In the genomic region with DNA sequence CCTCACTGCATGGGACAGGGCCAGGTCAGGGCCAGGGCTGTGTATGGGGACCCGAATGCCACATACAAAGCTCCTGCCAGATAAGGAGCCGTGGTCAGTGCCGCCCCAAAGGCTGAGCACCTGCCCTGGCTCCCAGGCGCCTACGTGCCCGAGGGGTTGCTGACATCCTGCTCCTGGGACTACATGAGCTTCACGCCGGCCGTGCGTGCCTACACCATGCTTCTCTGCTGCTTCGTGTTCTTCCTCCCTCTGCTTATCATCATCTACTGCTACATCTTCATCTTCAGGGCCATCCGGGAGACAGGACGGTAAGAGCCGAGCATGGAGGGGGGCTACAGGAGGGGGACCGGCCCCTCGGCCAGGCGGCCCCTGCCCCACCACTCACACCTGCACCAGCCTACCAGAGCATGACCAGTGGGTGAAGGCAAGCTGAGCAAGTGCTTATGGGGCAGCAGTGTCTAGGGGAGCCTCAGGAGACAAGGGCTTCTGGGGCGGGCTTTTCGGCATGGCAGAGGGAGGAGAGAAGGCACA, we compare ENCODE assay signal across 20 cellular contexts. TPM values are rescaled to one million over a fixed set of nuclear protein-coding genes. Genes with fewer than 3 reads are reported as not detected.
DNase-seq lines count a peak whose midpoint lies in the region; ATAC-seq and TF ChIP-seq lines count a peak whose summit lies in the region.
"Had no signal": no experiment of that assay in that cellular context is flagged by ENCODE, and none has a peak within 500 bp of the region (broad histone marks: within the 10 kb centered on the region; RNA-seq: fewer than 3 reads in every experiment).

No MANE protein-coding gene starts in this region.

- WGBS in psoas muscle, 3 donors: 91 to 95% (median 95%) methylated on average over 19 of the region's 19 CpGs

- intact Hi-C loops in left colon (cut with DNase I, micrococcal nuclease): no loop called here
- intact Hi-C loops in psoas muscle (cut with DNase I): no loop called here

- H3K36me3 ChIP-seq in psoas muscle (ENCODE audit: insufficient read depth in 1 of 2, low read depth in 1 of 2): no peaks in the 10 kb centered on the region
- H3K36me3 ChIP-seq: BLaER1 had no signal

- no peak for ATAC-seq in left colon
- no peak for ATAC-seq in psoas muscle
- ATAC-seq: GM23338 had no signal

- DNase-seq in activated effector memory CD4-positive, alpha-beta T cell treated with anti-CD3 and anti-CD28 coated beads, Interleukin-2, amount 50 U/mL, for 16 hours: peak; percentile 54
- no peak for DNase-seq in activated effector memory CD4-positive, alpha-beta T cell treated with Interleukin-2 at 50 U/mL for 16 hours
- DNase-seq in coronary artery (ENCODE audit: low spot score) (peak; percentile 68), left colon (peak; percentile 1 to 13), psoas muscle (peak; percentile 9 to 33), T-helper 9 cell (no peak), NCI-H1105 (lab: John Stamatoyannopoulos, UW) (no peak), hippocampal formation (lab: John Stamatoyannopoulos, UW) (no peak)
- DNase-seq: DMS 273 treated with DMSO at 0.1 percent for 48 hours, GF-D8, KG1, NCI-H1436 treated with DMSO at 0.1 percent for 48 hours, NCI-H2029 treated with DMSO at 0.1 percent for 48 hours, NCI-H510A, NCI-H774 had no signal

- H3K27ac ChIP-seq in coronary artery: no peak overlapping the region
- no peak overlapping the region for H3K27ac ChIP-seq in psoas muscle
- H3K27ac ChIP-seq: 22Rv1, BLaER1, RWPE1 had no signal

- no peak overlapping the region for H3K4me3 ChIP-seq in coronary artery
- no peak overlapping the region for H3K4me3 ChIP-seq in psoas muscle
- H3K4me3 ChIP-seq: BLaER1, GM23338 had no signal

- H3K4me1 ChIP-seq in psoas muscle: peaks cover 32% of the 10 kb centered on the region

- H3K27me3 ChIP-seq in psoas muscle (ENCODE audit: insufficient read depth in 3 of 3, low read length in 2 of 3): no peaks in the 10 kb centered on the region
- H3K27me3 ChIP-seq: BLaER1 had no signal

- no peak for TF ChIP-seq CTCF in coronary artery (IDR thresholded peaks at IDR 0.05)
- no peak for TF ChIP-seq CTCF in psoas muscle (IDR thresholded peaks at IDR 0.05)

- H3K9me3 ChIP-seq in psoas muscle: no peaks in the 10 kb centered on the region
- H3K9me3 ChIP-seq: BLaER1 had no signal

RNA-seq across cellular contexts. Expression of a gene that starts 4.9 kb away (rescaled TPM):
- under 1 TPM; 0.15 to 0.20 TPM for total RNA-seq in left colon
- under 1 TPM; 0.12 to 0.49 (median 0.32) TPM for total RNA-seq in psoas muscle
- under 1 TPM; 0.14 to 0.23 (median 0.23) TPM for polyA plus RNA-seq in psoas muscle
- total RNA-seq: Daoy, GM23338 had no signal
- polyA plus RNA-seq: GM23338 had no signal

RNA-seq across cellular contexts. Expression of a gene that starts 9.1 kb away (rescaled TPM):
- total RNA-seq in left colon (1 to 10 TPM in 1 of 2 donors, under 1 TPM in 1; 0.31 to 4.3 TPM), psoas muscle (1,000 to 10,000 TPM in 1 of 4 donors, 100 to 1,000 TPM in 3; 615 to 2,187 (median 685) TPM)
- polyA plus RNA-seq in psoas muscle: 100 to 1,000 TPM; 108 to 518 (median 274) TPM
- total RNA-seq: Daoy had no signal

Comparison
In these comparisons a context has a peak if more than half of its experiments do, and no peak if none do; other contexts are left out.
1. DNase-seq: peak in activated effector memory CD4-positive, alpha-beta T cell treated with anti-CD3 and anti-CD28 coated beads, Interleukin-2, amount 50 U/mL, for 16 hours (single experiment), coronary artery (single experiment), left colon (2 of 2) and psoas muscle (2 of 2); none in activated effector memory CD4-positive, alpha-beta T cell treated with Interleukin-2 at 50 U/mL for 16 hours (single experiment), T-helper 9 cell (single experiment), NCI-H1105 (single experiment) and hippocampal formation (0 of 2).
2. RNA of a gene that starts 9.1 kb away (total RNA-seq): 615 to 2,187 TPM in psoas muscle; 0.31 to 4.3 TPM in left colon; every median in the first group is over 100 times any median in the second.